Comparison of ENCODE assay signal across 34 cellular contexts in the genomic region with DNA sequence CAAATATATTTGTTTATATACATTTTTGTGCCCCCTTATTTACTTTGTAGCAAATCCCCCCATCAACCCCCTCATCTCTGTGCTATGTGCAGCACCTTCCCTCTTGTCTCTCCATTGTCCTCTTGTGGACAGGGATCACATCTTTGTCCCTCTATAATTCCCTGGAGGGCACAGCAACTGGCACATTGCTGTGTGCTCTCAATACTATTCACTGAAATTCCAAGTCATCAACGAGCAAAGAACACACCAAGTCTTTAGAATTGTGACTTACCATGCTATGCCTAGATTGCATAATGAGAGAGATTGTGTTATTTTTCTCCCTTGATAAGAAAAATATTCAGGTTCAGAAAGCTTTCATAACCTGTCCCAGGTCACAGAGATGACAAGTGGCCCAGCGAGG. TPM values are rescaled to one million over a fixed set of nuclear protein-coding genes. Genes with fewer than 3 reads are reported as not detected.
"Had no signal": no experiment of that assay in that cellular context is flagged by ENCODE, and none has a peak within 500 bp of the region (broad histone marks: within the 10 kb centered on the region; RNA-seq: fewer than 3 reads in every experiment).

No MANE protein-coding gene starts in this region.

- DNase-seq: activated CD4-positive, alpha-beta T cell treated with anti-CD3 and anti-CD28 coated beads, Interleukin-2, amount 10 ng/mL, durations not matched to agents 24 days and 14 days; activated CD4-positive, alpha-beta T cell treated with anti-CD3 and anti-CD28 coated beads, Interleukin-2, amount 50 U/mL, for 4 hours; activated CD8-positive, alpha-beta T cell treated with anti-CD3 and anti-CD28 coated beads for 36 hours; activated effector memory CD4-positive, alpha-beta T cell treated with anti-CD3 and anti-CD28 coated beads, Interleukin-2, amount 50 U/mL, for 16 hours; activated naive CD4-positive, alpha-beta T cell; activated naive CD4-positive, alpha-beta T cell treated with anti-CD3 and anti-CD28 coated beads, Interleukin-2, amount 50 U/mL, for 16 hours; activated naive CD8-positive, alpha-beta T cell treated with anti-CD3 and anti-CD28 coated beads for 36 hours; activated T-cell treated with anti-CD3 and anti-CD28 coated beads, Interleukin-2, amount 50 U/mL, for 1 hour; activated T-cell treated with anti-CD3 and anti-CD28 coated beads, Interleukin-2, amount 50 U/mL, for 72 hours; amygdala; Kasumi-1; KG1; MG63; NCI-H1048; NCI-H1105 treated with DMSO at 0.1 percent for 48 hours; NCI-H1436; NCI-H1694; NCI-H2029 treated with DMSO at 0.1 percent for 48 hours; NCI-H2107; NCI-H2171; NCI-H510A; NCI-H526; NCI-H748 treated with DMSO at 0.1 percent for 48 hours; NK-92 treated with Interleukin-12 subunit alpha and Interleukin-12 subunit beta, amount 100 ng/mL, for 24 hours; Right ventricle myocardium superior; T1000 had no signal

- H3K27ac Mint-ChIP-seq: activated CD4-positive, alpha-beta T cell treated with anti-CD3 and anti-CD28 coated beads, Interleukin-2, amount 10 ng/mL, durations not matched to agents 24 days and 14 days; activated CD8-positive, alpha-beta T cell treated with anti-CD3 and anti-CD28 coated beads for 36 hours; activated naive CD8-positive, alpha-beta T cell treated with anti-CD3 and anti-CD28 coated beads for 36 hours; activated T-cell treated with anti-CD3 and anti-CD28 coated beads, Interleukin-2, amount 50 U/mL, for 72 hours; activated T-helper 17 cell treated with anti-CD3 and anti-CD28 coated beads, Interleukin-2, amount 50 U/mL, for 72 hours; brain had no signal

- H3K4me3 ChIP-seq: MG63, SK-N-MC had no signal

- H3K27ac ChIP-seq: SK-N-MC had no signal

- ATAC-seq: activated CD8-positive, alpha-beta T cell treated with anti-CD3 and anti-CD28 coated beads for 36 hours; activated T-cell treated with anti-CD3 and anti-CD28 coated beads, Interleukin-2, amount 50 U/mL, for 72 hours; activated T-helper 17 cell treated with anti-CD3 and anti-CD28 coated beads, Interleukin-2, amount 50 U/mL, for 72 hours had no signal

- H3K36me3 Mint-ChIP-seq: activated naive CD8-positive, alpha-beta T cell treated with anti-CD3 and anti-CD28 coated beads for 36 hours; brain had no signal

- H3K4me3 Mint-ChIP-seq: activated CD4-positive, alpha-beta T cell treated with anti-CD3 and anti-CD28 coated beads, Interleukin-2, amount 10 ng/mL, durations not matched to agents 24 days and 14 days; activated CD8-positive, alpha-beta T cell treated with anti-CD3 and anti-CD28 coated beads for 36 hours; activated naive CD8-positive, alpha-beta T cell treated with anti-CD3 and anti-CD28 coated beads for 36 hours; activated T-cell treated with anti-CD3 and anti-CD28 coated beads, Interleukin-2, amount 50 U/mL, for 72 hours; activated T-helper 17 cell treated with anti-CD3 and anti-CD28 coated beads, Interleukin-2, amount 50 U/mL, for 72 hours; brain had no signal

- H3K36me3 ChIP-seq: MG63 had no signal

- H3K4me1 Mint-ChIP-seq: activated CD4-positive, alpha-beta T cell treated with anti-CD3 and anti-CD28 coated beads, Interleukin-2, amount 10 ng/mL, durations not matched to agents 24 days and 14 days; activated naive CD8-positive, alpha-beta T cell treated with anti-CD3 and anti-CD28 coated beads for 36 hours; activated T-helper 17 cell treated with anti-CD3 and anti-CD28 coated beads, Interleukin-2, amount 50 U/mL, for 72 hours; brain had no signal

- H3K27me3 ChIP-seq: MG63 had no signal

- H3K9me3 Mint-ChIP-seq: activated CD4-positive, alpha-beta T cell treated with anti-CD3 and anti-CD28 coated beads, Interleukin-2, amount 10 ng/mL, durations not matched to agents 24 days and 14 days; activated CD8-positive, alpha-beta T cell treated with anti-CD3 and anti-CD28 coated beads for 36 hours; activated naive CD8-positive, alpha-beta T cell treated with anti-CD3 and anti-CD28 coated beads for 36 hours; activated T-cell treated with anti-CD3 and anti-CD28 coated beads, Interleukin-2, amount 50 U/mL, for 72 hours; activated T-helper 17 cell treated with anti-CD3 and anti-CD28 coated beads, Interleukin-2, amount 50 U/mL, for 72 hours had no signal

RNA-seq across cellular contexts. Expression of a gene that starts 54.6 kb away (rescaled TPM):
- total RNA-seq: activated CD4-positive, alpha-beta T cell treated with anti-CD3 and anti-CD28 coated beads, Interleukin-2, amount 10 ng/mL, durations not matched to agents 24 days and 14 days; activated CD8-positive, alpha-beta memory T cell treated with anti-CD3 and anti-CD28 coated beads for 36 hours; activated CD8-positive, alpha-beta T cell treated with anti-CD3 and anti-CD28 coated beads for 36 hours; activated naive CD8-positive, alpha-beta T cell treated with anti-CD3 and anti-CD28 coated beads for 36 hours; activated T-cell treated with anti-CD3 and anti-CD28 coated beads, Interleukin-2, amount 50 U/mL, for 72 hours; activated T-helper 17 cell treated with anti-CD3 and anti-CD28 coated beads, Interleukin-2, amount 50 U/mL, for 72 hours; bronchial epithelial cell; OCI-LY7; T-helper 1 cell treated with Interleukin-12 subunit alpha and Interleukin-12 subunit beta and Interleukin-4 antibody, amounts not matched to agents 30 ng/mL and 1 ng/mL, for 36 hours; T-helper 2 cell treated with Interferon-gamma antibody and Interleukin-4, amounts not matched to agents 100 ng/mL and 5 ng/mL, for 36 hours had no signal
